In the genomic region with DNA sequence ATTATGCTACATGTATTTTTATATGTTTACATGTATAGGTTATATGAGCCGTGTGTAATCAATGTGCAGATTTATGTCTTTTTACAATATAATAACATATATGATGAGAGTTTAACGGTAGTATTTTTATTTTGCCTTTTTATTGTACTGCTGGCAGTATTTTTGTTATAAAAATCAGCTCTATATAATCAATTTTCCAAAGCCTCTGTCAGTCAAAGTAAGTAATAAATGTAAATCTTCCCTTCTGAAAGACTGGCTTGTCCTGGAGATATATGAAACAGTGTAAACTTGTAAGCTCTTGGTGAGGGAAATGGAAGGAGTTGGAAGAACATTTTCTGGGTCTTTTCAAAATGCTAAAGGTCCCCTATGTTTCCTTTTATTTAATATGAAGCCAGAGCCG, we compare ENCODE assay signal across 30 cellular contexts.
"Had no signal": no experiment of that assay in that cellular context is flagged by ENCODE, and none has a peak within 500 bp of the region (broad histone marks: within the 10 kb centered on the region; RNA-seq: fewer than 3 reads in every experiment).

No MANE protein-coding gene starts in this region.

- H3K4me3 Mint-ChIP-seq: activated B cell treated with CpG ODN at 0.5 μM for 24 hours; activated CD4-positive, alpha-beta memory T cell treated with anti-CD3 and anti-CD28 coated beads for 36 hours; activated CD4-positive, alpha-beta T cell treated with anti-CD3 and anti-CD28 coated beads, Interleukin-2, amount 10 ng/mL, durations not matched to agents 24 days and 14 days; activated CD8-positive, alpha-beta T cell treated with anti-CD3 and anti-CD28 coated beads for 36 hours; activated naive CD4-positive, alpha-beta T cell treated with anti-CD3 and anti-CD28 coated beads, Interleukin-2, amount 10 ng/mL, durations not matched to agents 7 days and 5 days; activated naive CD4-positive, alpha-beta T cell treated with anti-CD3 and anti-CD28 coated beads, Interleukin-2, amount 50 U/mL, for 24 hours; activated naive CD8-positive, alpha-beta T cell; activated naive CD8-positive, alpha-beta T cell treated with anti-CD3 and anti-CD28 coated beads, Interleukin-2, amount 10 ng/mL, durations not matched to agents 7 days and 5 days; activated naive CD8-positive, alpha-beta T cell treated with anti-CD3 and anti-CD28 coated beads, Interleukin-2, amount 50 U/mL, for 24 hours; activated T-cell treated with anti-CD3 and anti-CD28 coated beads, Interleukin-2, amount 50 U/mL, for 24 hours; brain; T-cell; T-helper 2 cell treated with Interferon-gamma antibody and Interleukin-4, amounts not matched to agents 5 μg/mL and 100 μg/mL, for 36 hours had no signal

- ATAC-seq: activated CD8-positive, alpha-beta T cell treated with anti-CD3 and anti-CD28 coated beads for 36 hours; activated naive CD8-positive, alpha-beta T cell treated with anti-CD3 and anti-CD28 coated beads, Interleukin-2, amount 50 U/mL, for 24 hours; T-cell had no signal

- H3K4me3 ChIP-seq: ascending aorta had no signal

- H3K27me3 Mint-ChIP-seq: activated B cell treated with CpG ODN at 0.5 μM for 24 hours; activated CD4-positive, alpha-beta memory T cell treated with anti-CD3 and anti-CD28 coated beads for 36 hours; activated CD4-positive, alpha-beta T cell treated with anti-CD3 and anti-CD28 coated beads, Interleukin-2, amount 10 ng/mL, durations not matched to agents 24 days and 14 days; activated CD8-positive, alpha-beta T cell treated with anti-CD3 and anti-CD28 coated beads for 36 hours; activated naive CD4-positive, alpha-beta T cell treated with anti-CD3 and anti-CD28 coated beads, Interleukin-2, amount 10 ng/mL, durations not matched to agents 7 days and 5 days; activated naive CD4-positive, alpha-beta T cell treated with anti-CD3 and anti-CD28 coated beads, Interleukin-2, amount 50 U/mL, for 24 hours; activated naive CD8-positive, alpha-beta T cell; activated naive CD8-positive, alpha-beta T cell treated with anti-CD3 and anti-CD28 coated beads, Interleukin-2, amount 10 ng/mL, durations not matched to agents 7 days and 5 days; activated naive CD8-positive, alpha-beta T cell treated with anti-CD3 and anti-CD28 coated beads, Interleukin-2, amount 50 U/mL, for 24 hours; activated T-cell treated with anti-CD3 and anti-CD28 coated beads, Interleukin-2, amount 50 U/mL, for 24 hours; brain; T-cell had no signal

- H3K27ac ChIP-seq: ascending aorta, VCaP had no signal

- DNase-seq: activated B cell treated with CpG ODN at 0.5 μM for 24 hours; activated CD4-positive, alpha-beta memory T cell treated with anti-CD3 and anti-CD28 coated beads for 36 hours; activated CD4-positive, alpha-beta T cell treated with anti-CD3 and anti-CD28 coated beads for 4 hours; activated CD4-positive, alpha-beta T cell treated with anti-CD3 and anti-CD28 coated beads, Interleukin-2, amount 10 ng/mL, durations not matched to agents 24 days and 14 days; activated CD4-positive, alpha-beta T cell treated with anti-CD3 and anti-CD28 coated beads, Interleukin-2, amount 50 U/mL, for 1 hour; activated CD4-positive, alpha-beta T cell treated with anti-CD3 and anti-CD28 coated beads, Interleukin-2, amount 50 U/mL, for 4 hours; activated CD4-positive, CD25-positive, alpha-beta regulatory T cell treated with anti-CD3 and anti-CD28 coated beads, Interleukin-2, amount 50 U/mL, for 72 hours; activated CD8-positive, alpha-beta memory T cell treated with anti-CD3 and anti-CD28 coated beads, Interleukin-2, amount 50 U/mL, for 48 hours; activated CD8-positive, alpha-beta T cell treated with anti-CD3 and anti-CD28 coated beads for 36 hours; activated effector memory CD4-positive, alpha-beta T cell treated with Interleukin-2 at 50 U/mL for 16 hours; activated gamma-delta T cell; activated naive CD4-positive, alpha-beta T cell treated with anti-CD3 and anti-CD28 coated beads, Interleukin-2, amount 10 ng/mL, durations not matched to agents 7 days and 5 days; activated naive CD4-positive, alpha-beta T cell treated with Interleukin-2 at 50 U/mL for 16 hours; activated naive CD8-positive, alpha-beta T cell treated with anti-CD3 and anti-CD28 coated beads, Interleukin-2, amount 10 ng/mL, durations not matched to agents 7 days and 5 days; activated naive CD8-positive, alpha-beta T cell treated with anti-CD3 and anti-CD28 coated beads, Interleukin-2, amount 50 U/mL, for 24 hours; activated T-cell treated with anti-CD3 and anti-CD28 coated beads, Interleukin-2, amount 50 U/mL, for 24 hours; activated T-cell treated with anti-CD3 and anti-CD28 coated beads, Interleukin-2, amount 50 U/mL, for 48 hours; amygdala; anterior cingulate cortex; central memory CD4-positive, alpha-beta T cell; T-cell; T-helper 2 cell; T-helper 9 cell had no signal

- H3K27me3 ChIP-seq: ascending aorta had no signal

- H3K9me3 Mint-ChIP-seq: activated CD4-positive, alpha-beta memory T cell treated with anti-CD3 and anti-CD28 coated beads for 36 hours; activated CD4-positive, alpha-beta T cell treated with anti-CD3 and anti-CD28 coated beads, Interleukin-2, amount 10 ng/mL, durations not matched to agents 24 days and 14 days; activated CD8-positive, alpha-beta T cell treated with anti-CD3 and anti-CD28 coated beads for 36 hours; activated naive CD4-positive, alpha-beta T cell treated with anti-CD3 and anti-CD28 coated beads, Interleukin-2, amount 10 ng/mL, durations not matched to agents 7 days and 5 days; activated naive CD4-positive, alpha-beta T cell treated with anti-CD3 and anti-CD28 coated beads, Interleukin-2, amount 50 U/mL, for 24 hours; activated naive CD8-positive, alpha-beta T cell treated with anti-CD3 and anti-CD28 coated beads, Interleukin-2, amount 50 U/mL, for 24 hours; activated T-cell treated with anti-CD3 and anti-CD28 coated beads, Interleukin-2, amount 50 U/mL, for 24 hours; activated T-helper 2 cell treated with anti-CD3 and anti-CD28 coated beads, Interferon-gamma antibody, Interleukin-2, Interleukin-4, amounts not matched to agents 10 μg/mL and 5 μg/mL and 100 μg/mL, durations not matched to agents 14 hours and 24 hours and 36 hours had no signal

- H3K9me3 ChIP-seq: ascending aorta had no signal

- H3K27ac Mint-ChIP-seq: activated B cell treated with CpG ODN at 0.5 μM for 24 hours; activated CD4-positive, alpha-beta memory T cell treated with anti-CD3 and anti-CD28 coated beads for 36 hours; activated CD4-positive, alpha-beta T cell treated with anti-CD3 and anti-CD28 coated beads, Interleukin-2, amount 10 ng/mL, durations not matched to agents 24 days and 14 days; activated CD8-positive, alpha-beta T cell treated with anti-CD3 and anti-CD28 coated beads for 36 hours; activated naive CD4-positive, alpha-beta T cell treated with anti-CD3 and anti-CD28 coated beads, Interleukin-2, amount 10 ng/mL, durations not matched to agents 7 days and 5 days; activated naive CD4-positive, alpha-beta T cell treated with anti-CD3 and anti-CD28 coated beads, Interleukin-2, amount 50 U/mL, for 24 hours; activated naive CD8-positive, alpha-beta T cell; activated naive CD8-positive, alpha-beta T cell treated with anti-CD3 and anti-CD28 coated beads, Interleukin-2, amount 10 ng/mL, durations not matched to agents 7 days and 5 days; activated naive CD8-positive, alpha-beta T cell treated with anti-CD3 and anti-CD28 coated beads, Interleukin-2, amount 50 U/mL, for 24 hours; activated T-cell treated with anti-CD3 and anti-CD28 coated beads, Interleukin-2, amount 50 U/mL, for 24 hours; activated T-helper 2 cell treated with anti-CD3 and anti-CD28 coated beads, Interferon-gamma antibody, Interleukin-2, Interleukin-4, amounts not matched to agents 10 μg/mL and 5 μg/mL and 100 μg/mL, durations not matched to agents 14 hours and 24 hours and 36 hours; T-cell; T-helper 2 cell treated with Interferon-gamma antibody and Interleukin-4, amounts not matched to agents 5 μg/mL and 100 μg/mL, for 36 hours had no signal
